Comparison of ENCODE assay signal across 1 cellular context in genomic region chr6:81816387-81816786, GRCh38.
TF ChIP-seq lines count a peak whose summit lies in the region.

No MANE protein-coding gene starts in this region.

TF ChIP-seq in HepG2, 621 proteins besides CTCF, POLR2A, EP300 and RAD21 (continued from another document and continues in another):
- TF ChIP-seq ARID3A (IDR thresholded peaks at IDR 0.05; ENCODE audit: low read depth, low read length), result peak; percentile 60; the same call in 1 of the 2 replicates
- TF ChIP-seq HNF4A (CRISPR knock-in tag; IDR thresholded peaks at IDR 0.05), result 0 out of 2 replicates have a peak, but pooled peaks have one; percentile 24
- no peak for TF ChIP-seq SRY (CRISPR knock-in tag; IDR thresholded peaks at IDR 0.05)
- peak; percentile 67; the same call in 1 of the 2 replicates for TF ChIP-seq SOX5 (CRISPR knock-in tag; IDR thresholded peaks at IDR 0.05; ENCODE audit: borderline replicate concordance)
- TF ChIP-seq MIXL1 (CRISPR knock-in tag; IDR thresholded peaks at IDR 0.05), result 0 out of 2 replicates have a peak, but pooled peaks have one; percentile 44
- TF ChIP-seq ZNF615 (CRISPR knock-in tag; IDR thresholded peaks at IDR 0.05; ENCODE audit: borderline replicate concordance), result no peak
- TF ChIP-seq, protein P1, sequence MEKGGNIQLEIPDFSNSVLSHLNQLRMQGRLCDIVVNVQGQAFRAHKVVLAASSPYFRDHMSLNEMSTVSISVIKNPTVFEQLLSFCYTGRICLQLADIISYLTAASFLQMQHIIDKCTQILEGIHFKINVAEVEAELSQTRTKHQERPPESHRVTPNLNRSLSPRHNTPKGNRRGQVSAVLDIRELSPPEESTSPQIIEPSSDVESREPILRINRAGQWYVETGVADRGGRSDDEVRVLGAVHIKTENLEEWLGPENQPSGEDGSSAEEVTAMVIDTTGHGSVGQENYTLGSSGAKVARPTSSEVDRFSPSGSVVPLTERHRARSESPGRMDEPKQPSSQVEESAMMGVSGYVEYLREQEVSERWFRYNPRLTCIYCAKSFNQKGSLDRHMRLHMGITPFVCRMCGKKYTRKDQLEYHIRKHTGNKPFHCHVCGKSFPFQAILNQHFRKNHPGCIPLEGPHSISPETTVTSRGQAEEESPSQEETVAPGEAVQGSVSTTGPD (CRISPR knock-in tag; IDR thresholded peaks at IDR 0.05), result no peak
- peak; percentile 64; the same call in 1 of the 2 replicates for TF ChIP-seq PPARG (CRISPR knock-in tag; conservative IDR thresholded peaks at IDR 0.05)
- no peak for TF ChIP-seq ZFP36L1 (CRISPR knock-in tag; IDR thresholded peaks at IDR 0.05)
- no peak for TF ChIP-seq ZNF383 (CRISPR knock-in tag; IDR thresholded peaks at IDR 0.05; ENCODE audit: borderline replicate concordance)
- TF ChIP-seq CCDC6 (CRISPR knock-in tag; IDR thresholded peaks at IDR 0.05), result no peak
- TF ChIP-seq MZF1 (CRISPR knock-in tag; IDR thresholded peaks at IDR 0.05; ENCODE audit: borderline replicate concordance), result no peak
- TF ChIP-seq ZNF558 (CRISPR knock-in tag; IDR thresholded peaks at IDR 0.05; ENCODE audit: borderline replicate concordance), result no peak
- peak; percentile 48; the same call in 1 of the 2 replicates for TF ChIP-seq RXRB (CRISPR knock-in tag; IDR thresholded peaks at IDR 0.05; ENCODE audit: borderline replicate concordance)
- TF ChIP-seq ZNF546 (CRISPR knock-in tag; conservative IDR thresholded peaks at IDR 0.05), result no peak
- TF ChIP-seq ZFP62 (CRISPR knock-in tag; IDR thresholded peaks at IDR 0.05), result no peak
- peak; percentile 87 for TF ChIP-seq NR2F2 (IDR thresholded peaks at IDR 0.05; ENCODE audit: borderline replicate concordance, low read depth)
- no peak for TF ChIP-seq ZNF768 (CRISPR knock-in tag; IDR thresholded peaks at IDR 0.05)
- TF ChIP-seq ZNF30 (CRISPR knock-in tag; IDR thresholded peaks at IDR 0.05), result no peak
- TF ChIP-seq TBL1XR1 (IDR thresholded peaks at IDR 0.05; ENCODE audit: borderline replicate concordance, low read length, partially characterized antibody), result no peak
- no peak for TF ChIP-seq TBX3 (IDR thresholded peaks at IDR 0.05; ENCODE audit: borderline replicate concordance)
- no peak for TF ChIP-seq PREB (CRISPR knock-in tag; IDR thresholded peaks at IDR 0.05)
- TF ChIP-seq ATF3 (CRISPR knock-in tag; IDR thresholded peaks at IDR 0.05), result no peak
- TF ChIP-seq KAT2B (IDR thresholded peaks at IDR 0.05; ENCODE audit: borderline replicate concordance, low read depth, low read length), result no peak
- TF ChIP-seq HDAC2 (CRISPR knock-in tag; IDR thresholded peaks at IDR 0.05), result peak; percentile 58; the same call in 1 of the 2 replicates
- TF ChIP-seq BCL6 (CRISPR knock-in tag; IDR thresholded peaks at IDR 0.05), result peak; percentile 75
- peak; percentile 55 for TF ChIP-seq FOXA3 (CRISPR knock-in tag; IDR thresholded peaks at IDR 0.05)
- TF ChIP-seq ZNF607 (CRISPR knock-in tag; IDR thresholded peaks at IDR 0.05; ENCODE audit: borderline replicate concordance), result no peak
- TF ChIP-seq, protein P2, sequence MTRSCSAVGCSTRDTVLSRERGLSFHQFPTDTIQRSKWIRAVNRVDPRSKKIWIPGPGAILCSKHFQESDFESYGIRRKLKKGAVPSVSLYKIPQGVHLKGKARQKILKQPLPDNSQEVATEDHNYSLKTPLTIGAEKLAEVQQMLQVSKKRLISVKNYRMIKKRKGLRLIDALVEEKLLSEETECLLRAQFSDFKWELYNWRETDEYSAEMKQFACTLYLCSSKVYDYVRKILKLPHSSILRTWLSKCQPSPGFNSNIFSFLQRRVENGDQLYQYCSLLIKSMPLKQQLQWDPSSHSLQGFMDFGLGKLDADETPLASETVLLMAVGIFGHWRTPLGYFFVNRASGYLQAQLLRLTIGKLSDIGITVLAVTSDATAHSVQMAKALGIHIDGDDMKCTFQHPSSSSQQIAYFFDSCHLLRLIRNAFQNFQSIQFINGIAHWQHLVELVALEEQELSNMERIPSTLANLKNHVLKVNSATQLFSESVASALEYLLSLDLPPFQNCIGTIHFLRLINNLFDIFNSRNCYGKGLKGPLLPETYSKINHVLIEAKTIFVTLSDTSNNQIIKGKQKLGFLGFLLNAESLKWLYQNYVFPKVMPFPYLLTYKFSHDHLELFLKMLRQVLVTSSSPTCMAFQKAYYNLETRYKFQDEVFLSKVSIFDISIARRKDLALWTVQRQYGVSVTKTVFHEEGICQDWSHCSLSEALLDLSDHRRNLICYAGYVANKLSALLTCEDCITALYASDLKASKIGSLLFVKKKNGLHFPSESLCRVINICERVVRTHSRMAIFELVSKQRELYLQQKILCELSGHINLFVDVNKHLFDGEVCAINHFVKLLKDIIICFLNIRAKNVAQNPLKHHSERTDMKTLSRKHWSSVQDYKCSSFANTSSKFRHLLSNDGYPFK (CRISPR knock-in tag; IDR thresholded peaks at IDR 0.05; ENCODE audit: borderline replicate concordance), result no peak
- TF ChIP-seq ZNF235 (CRISPR knock-in tag; IDR thresholded peaks at IDR 0.05; ENCODE audit: borderline replicate concordance), result no peak
- TF ChIP-seq NR2F1 (CRISPR knock-in tag; IDR thresholded peaks at IDR 0.05), result peak; percentile 57 to 74; a peak in 2 of 4 replicates
- TF ChIP-seq MEIS1 (CRISPR knock-in tag; IDR thresholded peaks at IDR 0.05; ENCODE audit: borderline replicate concordance), result peak; percentile 92; the same call in 1 of the 2 replicates
- TF ChIP-seq SKI (IDR thresholded peaks at IDR 0.05; ENCODE audit: partially characterized antibody), result no peak
- peak; percentile 34; the same call in 1 of the 2 replicates for TF ChIP-seq GATAD2A (CRISPR knock-in tag; IDR thresholded peaks at IDR 0.05)
- TF ChIP-seq, protein P3, sequence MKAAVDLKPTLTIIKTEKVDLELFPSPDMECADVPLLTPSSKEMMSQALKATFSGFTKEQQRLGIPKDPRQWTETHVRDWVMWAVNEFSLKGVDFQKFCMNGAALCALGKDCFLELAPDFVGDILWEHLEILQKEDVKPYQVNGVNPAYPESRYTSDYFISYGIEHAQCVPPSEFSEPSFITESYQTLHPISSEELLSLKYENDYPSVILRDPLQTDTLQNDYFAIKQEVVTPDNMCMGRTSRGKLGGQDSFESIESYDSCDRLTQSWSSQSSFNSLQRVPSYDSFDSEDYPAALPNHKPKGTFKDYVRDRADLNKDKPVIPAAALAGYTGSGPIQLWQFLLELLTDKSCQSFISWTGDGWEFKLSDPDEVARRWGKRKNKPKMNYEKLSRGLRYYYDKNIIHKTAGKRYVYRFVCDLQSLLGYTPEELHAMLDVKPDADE (CRISPR knock-in tag; IDR thresholded peaks at IDR 0.05), result no peak
- peak; percentile 73 for TF ChIP-seq SAP130 (CRISPR knock-in tag; IDR thresholded peaks at IDR 0.05; ENCODE audit: low read depth)
- no peak for TF ChIP-seq ZC3H13 (CRISPR knock-in tag; IDR thresholded peaks at IDR 0.05)
- no peak for TF ChIP-seq ZNF446 (CRISPR knock-in tag; IDR thresholded peaks at IDR 0.05)
- TF ChIP-seq ZNF318 (CRISPR knock-in tag; IDR thresholded peaks at IDR 0.05), result no peak
- TF ChIP-seq IRF2 (CRISPR knock-in tag; IDR thresholded peaks at IDR 0.05), result peak; percentile 30; the same call in 1 of the 2 replicates
- peak; percentile 100 for TF ChIP-seq HOXD1 (CRISPR knock-in tag; IDR thresholded peaks at IDR 0.05)
- 0 out of 2 replicates have a peak, but pooled peaks have one; percentile 20 for TF ChIP-seq DPF2 (CRISPR knock-in tag; IDR thresholded peaks at IDR 0.05; ENCODE audit: borderline replicate concordance, low read depth)
- no peak for TF ChIP-seq KLF15 (CRISPR knock-in tag; IDR thresholded peaks at IDR 0.05; ENCODE audit: borderline replicate concordance)
- no peak for TF ChIP-seq ZNF883 (CRISPR knock-in tag; IDR thresholded peaks at IDR 0.05; ENCODE audit: not compliant biosample characterization)
- TF ChIP-seq NFIB (CRISPR knock-in tag; IDR thresholded peaks at IDR 0.05; ENCODE audit: borderline replicate concordance), result no peak
- TF ChIP-seq EEA1 (CRISPR knock-in tag; IDR thresholded peaks at IDR 0.05; ENCODE audit: borderline replicate concordance), result no peak
- peak; percentile 71 for TF ChIP-seq PBX2 (CRISPR knock-in tag; IDR thresholded peaks at IDR 0.05)
